ENCODE assay signal across 1 cellular context in the genomic region with DNA sequence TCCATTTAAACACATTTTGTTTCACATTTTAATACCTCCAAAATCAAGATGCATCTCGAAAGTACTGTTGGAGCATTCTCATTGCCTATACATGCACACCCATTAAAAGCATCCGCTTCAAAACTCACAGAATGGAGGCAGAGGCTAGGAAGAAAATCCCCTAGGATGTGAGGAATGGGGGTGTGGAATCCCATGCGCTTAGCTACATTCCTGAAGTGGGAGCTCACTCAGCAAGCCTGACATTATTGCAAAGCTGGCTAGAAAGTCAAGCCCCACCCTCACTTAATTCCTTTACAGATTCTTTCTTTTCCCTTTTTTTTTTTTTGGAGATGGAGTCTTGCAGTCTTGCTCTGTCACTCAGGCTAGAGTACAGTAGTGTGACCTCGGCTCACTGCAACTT.
TF ChIP-seq lines count a peak whose summit lies in the region.

No MANE protein-coding gene starts in this region.

TF ChIP-seq in HCT116, 20 proteins besides CTCF, POLR2A, EP300 and RAD21 (continued from another document):
- TF ChIP-seq, protein P1, sequence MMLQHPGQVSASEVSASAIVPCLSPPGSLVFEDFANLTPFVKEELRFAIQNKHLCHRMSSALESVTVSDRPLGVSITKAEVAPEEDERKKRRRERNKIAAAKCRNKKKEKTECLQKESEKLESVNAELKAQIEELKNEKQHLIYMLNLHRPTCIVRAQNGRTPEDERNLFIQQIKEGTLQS (IDR thresholded peaks at IDR 0.05): no peak
- TF ChIP-seq, protein P2, sequence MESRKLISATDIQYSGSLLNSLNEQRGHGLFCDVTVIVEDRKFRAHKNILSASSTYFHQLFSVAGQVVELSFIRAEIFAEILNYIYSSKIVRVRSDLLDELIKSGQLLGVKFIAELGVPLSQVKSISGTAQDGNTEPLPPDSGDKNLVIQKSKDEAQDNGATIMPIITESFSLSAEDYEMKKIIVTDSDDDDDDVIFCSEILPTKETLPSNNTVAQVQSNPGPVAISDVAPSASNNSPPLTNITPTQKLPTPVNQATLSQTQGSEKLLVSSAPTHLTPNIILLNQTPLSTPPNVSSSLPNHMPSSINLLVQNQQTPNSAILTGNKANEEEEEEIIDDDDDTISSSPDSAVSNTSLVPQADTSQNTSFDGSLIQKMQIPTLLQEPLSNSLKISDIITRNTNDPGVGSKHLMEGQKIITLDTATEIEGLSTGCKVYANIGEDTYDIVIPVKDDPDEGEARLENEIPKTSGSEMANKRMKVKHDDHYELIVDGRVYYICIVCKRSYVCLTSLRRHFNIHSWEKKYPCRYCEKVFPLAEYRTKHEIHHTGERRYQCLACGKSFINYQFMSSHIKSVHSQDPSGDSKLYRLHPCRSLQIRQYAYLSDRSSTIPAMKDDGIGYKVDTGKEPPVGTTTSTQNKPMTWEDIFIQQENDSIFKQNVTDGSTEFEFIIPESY (IDR thresholded peaks at IDR 0.05; ENCODE audit: extremely low read depth, insufficient replicate concordance, low read length): no peak
- TF ChIP-seq JUND (IDR thresholded peaks at IDR 0.05) (no peak), FOSL1 (IDR thresholded peaks at IDR 0.05; ENCODE audit: low read depth) (no peak), CBX3 (IDR thresholded peaks at IDR 0.05; ENCODE audit: low read depth) (no peak), ELF1 (IDR thresholded peaks at IDR 0.05; ENCODE audit: borderline replicate concordance, low read depth) (no peak)
